8 cellular contexts compared by ENCODE assay signal in the genomic region with DNA sequence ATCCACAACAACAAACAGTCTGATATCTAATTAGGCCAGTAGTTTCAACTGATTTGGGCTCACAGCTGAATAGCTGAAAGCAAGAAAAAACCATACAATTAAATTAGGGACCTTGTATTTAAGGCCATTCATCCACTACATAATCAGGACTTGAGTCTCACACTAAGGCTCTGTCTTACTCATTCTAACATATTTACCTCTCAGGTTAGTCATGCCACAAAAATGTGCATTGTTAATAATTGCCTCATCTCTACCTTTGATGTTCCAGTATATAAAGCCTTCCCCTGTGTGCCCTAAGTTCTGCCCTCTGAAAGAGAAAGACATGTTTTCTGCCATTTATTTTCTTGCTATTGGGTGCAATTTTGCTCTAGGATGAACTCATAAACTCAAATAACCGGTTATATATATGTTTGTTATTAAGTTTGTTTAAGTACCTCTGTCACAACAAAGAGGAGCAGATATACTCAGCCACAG. TPM values are rescaled to one million over a fixed set of nuclear protein-coding genes. Genes with fewer than 3 reads are reported as not detected.
DNase-seq lines count a peak whose midpoint lies in the region; TF ChIP-seq lines count a peak whose summit lies in the region.

No MANE protein-coding gene starts in this region.

- H3K27ac Mint-ChIP-seq in brain (peak overlapping the region in 4 of 5 experiments; percentile 2 to 82 (median 48)), immature natural killer cell (peak overlapping the region in 1 of 6 donors; percentile 63)

- TF ChIP-seq CTCF in AG04450 (IDR thresholded peaks at IDR 0.05; ENCODE audit: low read depth, low read length) (no peak), brain (conservative IDR thresholded peaks at IDR 0.05) (no peak)

- H3K4me3 ChIP-seq in AG04450 (ENCODE audit: low read depth, low read length) (no peak overlapping the region), HUES6 (ENCODE audit: low read depth, low read length) (no peak overlapping the region)

- POLR2A ChIA-PET in AG04450 (lab: Yijun Ruan, JAX) = interaction anchor here (0.6 kb wide), 1 partner anchor 74 kb away, joined by 3 read pairs; no protein-coding TSS in a partner anchor

- H3K27me3 ChIP-seq in AG04450 (ENCODE audit: control insufficient read depth, insufficient read depth, low read length) = no peaks in the 10 kb centered on the region
- H3K27me3 ChIP-seq in HUES6 (ENCODE audit: control insufficient read depth, insufficient read depth, low read length) = no peaks in the 10 kb centered on the region

- H3K9me3 ChIP-seq in AG04450 (ENCODE audit: control insufficient read depth, insufficient read depth, low read length) = no peaks in the 10 kb centered on the region
- H3K9me3 ChIP-seq in HUES6 (ENCODE audit: control insufficient read depth, insufficient read depth, low read depth, low read length) = peaks cover 16% of the 10 kb centered on the region; the same call in 1 of the 2 replicates

- peak overlapping the region; percentile 60 for H3K27ac ChIP-seq in AG04450 (ENCODE audit: low read depth, low read length)
- peak overlapping the region; percentile 76; the same call in 1 of the 2 replicates for H3K27ac ChIP-seq in HUES6 (ENCODE audit: low read depth, low read length)

- DNase-seq in AG04450 (ENCODE audit: low read depth, low spot score) = no peak
- peak; percentile 30 to 84 for DNase-seq in lung microvascular endothelial cell (ENCODE audit: low read depth in 2 of 2)
- DNase-seq in ureter (ENCODE audit: low spot score) = no peak
- no peak for DNase-seq in activated CD4-positive, alpha-beta T cell treated with anti-CD3 and anti-CD28 coated beads for 48 hours
- no peak for DNase-seq in immature natural killer cell
- no peak for DNase-seq in T-helper 2 cell

- no peaks in the 10 kb centered on the region for H3K36me3 ChIP-seq in HUES6 (ENCODE audit: control insufficient read depth, insufficient read depth, low read length)

- CTCF ChIA-PET in AG04450 (lab: Charles Lee) = interaction anchor here (1.0 to 2.5 kb wide), 2 partner anchors 72 to 74 kb away, joined by 3 to 15 read pairs; no protein-coding TSS in a partner anchor

- peak overlapping the region in 3 of 5 experiments; percentile 1 to 30 (median 7) for H3K4me3 Mint-ChIP-seq in brain
- H3K4me3 Mint-ChIP-seq in immature natural killer cell = no peak overlapping the region

- no peaks in the 10 kb centered on the region for H3K36me3 Mint-ChIP-seq in brain
- peaks cover 16 to 22% (median 18%) of the 10 kb centered on the region in 3 donors for H3K36me3 Mint-ChIP-seq in immature natural killer cell

- H3K9ac ChIP-seq in HUES6 (ENCODE audit: low read length) = peak overlapping the region; percentile 40

- H3K9me3 Mint-ChIP-seq in brain = peaks cover 12 to 21% (median 16%) of the 10 kb centered on the region in 5 experiments
- H3K9me3 Mint-ChIP-seq in immature natural killer cell = peaks cover 1 to 10% (median 7%) of the 10 kb centered on the region in 6 donors

- H3K4me1 ChIP-seq in HUES6 (ENCODE audit: control insufficient read depth, insufficient read depth, low read length) = peaks cover 25% of the 10 kb centered on the region

- peaks cover 24% of the 10 kb centered on the region for H3K4me1 Mint-ChIP-seq in brain
- peaks cover 9 to 26% of the 10 kb centered on the region in 2 donors for H3K4me1 Mint-ChIP-seq in immature natural killer cell

- H3K27me3 Mint-ChIP-seq in brain (peaks cover 6% of the 10 kb centered on the region), immature natural killer cell (ENCODE audit: low read depth in 3 of 3) (peaks cover 0 to 3% (median 0%) of the 10 kb centered on the region in 3 donors)

RNA-seq across cellular contexts. Expression of gene C1GALT1, which starts 5.3 kb away (rescaled TPM):
- polyA plus RNA-seq in AG04450 (2011; rRNA removed) (14.6 and 24.0 TPM in 2 replicates), brain (ENCODE audit: insufficient read depth, low read depth, low replicate concordance) (8.5 TPM), immature natural killer cell (10 to 100 TPM; 56.8 to 83.9 (median 59.4) TPM)
- 4.6 and 11.0 TPM in 2 replicates for polyA minus RNA-seq in AG04450 (2011; rRNA and poly(A)+ RNA removed)
- total RNA-seq in lung microvascular endothelial cell (7.5 and 7.8 TPM in 2 replicates), ureter (29.7 TPM)

Comparison
In these comparisons a context has a peak if more than half of its experiments do, and no peak if none do; other contexts are left out.
1. DNase-seq: peak in lung microvascular endothelial cell (2 of 2); none in AG04450 (single experiment), ureter (single experiment), activated CD4-positive, alpha-beta T cell treated with anti-CD3 and anti-CD28 coated beads for 48 hours (single experiment), immature natural killer cell (0 of 3) and T-helper 2 cell (0 of 5).
2. H3K4me3 Mint-ChIP-seq: peak in brain (3 of 5); none in immature natural killer cell (0 of 5).